Comparison of ENCODE assay signal across 9 cellular contexts in genomic region chr3:172512363-172512762, GRCh38. TPM values are rescaled to one million over a fixed set of nuclear protein-coding genes. Genes with fewer than 3 reads are reported as not detected.
DNase-seq lines count a peak whose midpoint lies in the region; ATAC-seq and FAIRE-seq lines count a peak whose summit lies in the region.
"Had no signal": no experiment of that assay in that cellular context is flagged by ENCODE, and none has a peak within 500 bp of the region (broad histone marks: within the 10 kb centered on the region; RNA-seq: fewer than 3 reads in every experiment).

No MANE protein-coding gene starts in this region.

- DNase-seq in T-helper 22 cell (ENCODE audit: low read depth): peak; percentile 64
- DNase-seq in effector memory CD8-positive, alpha-beta T cell: peak in 2 of 3 experiments; percentile 22 to 23
- DNase-seq in NCI-H2029 (lab: John Stamatoyannopoulos, UW): no peak
- DNase-seq in SW480 (ENCODE audit: low spot score): no peak
- no peak for DNase-seq in frontal cortex (ENCODE audit: low spot score in 2 of 2)

- no peaks in the 10 kb centered on the region for H3K9me3 Mint-ChIP-seq in effector memory CD8-positive, alpha-beta T cell

- H3K27ac Mint-ChIP-seq in effector memory CD8-positive, alpha-beta T cell: peak overlapping the region; percentile 85 to 91

- no peaks in the 10 kb centered on the region for H3K27me3 Mint-ChIP-seq in effector memory CD8-positive, alpha-beta T cell

- H3K4me1 Mint-ChIP-seq in effector memory CD8-positive, alpha-beta T cell (ENCODE audit: low read depth in 2 of 2): peaks cover 45 to 57% of the 10 kb centered on the region in 2 donors

- H3K27ac ChIP-seq in skin epidermis: peak overlapping the region in 18 of 21 experiments; percentile 21 to 98 (median 74)
- H3K27ac ChIP-seq: KMS-11 had no signal

- H3K4me3 ChIP-seq in skin epidermis: no peak overlapping the region

- no peak for FAIRE-seq in frontal cortex (lab: Jason Lieb, UNC)

- peaks cover 72% of the 10 kb centered on the region for H3K36me3 Mint-ChIP-seq in effector memory CD8-positive, alpha-beta T cell (ENCODE audit: insufficient read depth)

- peak overlapping the region; percentile 67 to 77 for H3K4me3 Mint-ChIP-seq in effector memory CD8-positive, alpha-beta T cell

- ATAC-seq in GM18909 (IDR thresholded peaks at IDR 0.05; ENCODE audit: poor library complexity, unreplicated experiment) (peak; percentile 74), HG03064 (IDR thresholded peaks at IDR 0.05; ENCODE audit: low read depth, unreplicated experiment) (peak; percentile 64)
- peak; percentile 74 for ATAC-seq in effector memory CD8-positive, alpha-beta T cell (replicated peaks)

RNA-seq across cellular contexts. Expression of gene TNFSF10, which starts 10.9 kb away (rescaled TPM):
- total RNA-seq in frontal cortex: 2.9 TPM

Comparison
In these comparisons a context has a peak if more than half of its experiments do, and no peak if none do; other contexts are left out.
1. DNase-seq: peak in T-helper 22 cell (single experiment) and effector memory CD8-positive, alpha-beta T cell (2 of 3); none in NCI-H2029 (single experiment), SW480 (single experiment) and frontal cortex (0 of 2).
2. Peak in every context shown above with its lines, with median percentiles within 50 percentile points of each other: ATAC-seq.